ENCODE assay signal across 7 cellular contexts in genomic region chr18:47929681-47930085, GRCh38. TPM values are rescaled to one million over a fixed set of nuclear protein-coding genes. Genes with fewer than 3 reads are reported as not detected.
DNase-seq lines count a peak whose midpoint lies in the region; ATAC-seq, FAIRE-seq and TF ChIP-seq lines count a peak whose summit lies in the region.

No MANE protein-coding gene starts in this region.

- ATAC-seq in HepG2 (no peak; the same call in 2 of the 3 replicates), thoracic aorta (ENCODE audit: insufficient number of reproducible peaks, low FRiP score, low read depth) (no peak)

- TF ChIP-seq RAD21 in HepG2 (CRISPR knock-in tag; IDR thresholded peaks at IDR 0.05): no peak

- no peaks in the 10 kb centered on the region for H3K9me3 ChIP-seq in breast epithelium
- H3K9me3 ChIP-seq in HepG2 (ENCODE audit: low read length): no peaks in the 10 kb centered on the region
- no peaks in the 10 kb centered on the region for H3K9me3 ChIP-seq in thoracic aorta

- peak overlapping the region; percentile 58 for H2AFZ ChIP-seq in HepG2 (ENCODE audit: low read length)

- TF ChIP-seq CTCF in GM12865 (IDR thresholded peaks at IDR 0.05; ENCODE audit: insufficient read depth, low read depth, low read length, missing control alignments): no peak
- TF ChIP-seq CTCF in breast epithelium (IDR thresholded peaks at IDR 0.05): no peak
- TF ChIP-seq CTCF in HepG2 (CRISPR knock-in tag; IDR thresholded peaks at IDR 0.05): no peak
- TF ChIP-seq CTCF in thoracic aorta (IDR thresholded peaks at IDR 0.05): no peak

- H3K4me1 ChIP-seq in breast epithelium: peaks cover 0 to 9% of the 10 kb centered on the region in 2 donors
- H3K4me1 ChIP-seq in HepG2 (ENCODE audit: insufficient read depth, low read length): peaks cover 54% of the 10 kb centered on the region
- peaks cover 25 to 38% of the 10 kb centered on the region in 2 donors for H3K4me1 ChIP-seq in thoracic aorta (ENCODE audit: control insufficient read depth in 1 of 2, low read depth in 2 of 2)

- peaks cover 51% of the 10 kb centered on the region for H3K79me2 ChIP-seq in HepG2 (ENCODE audit: insufficient read depth, low read length)

- TF ChIP-seq POLR2A in breast epithelium (IDR thresholded peaks at IDR 0.05) (no peak), HepG2 (IDR thresholded peaks at IDR 0.05; ENCODE audit: insufficient read depth in 1 of 2, low read depth in 2 of 2, low read length in 2 of 2) (no peak)

- under 1% methylated on average over 10 of the region's 10 CpGs for WGBS in HepG2 (ENCODE audit: low lambda C conversion rate)

- POLR2A ChIA-PET in HepG2 (lab: Yijun Ruan, JAX): interaction anchor here (0.7 to 1.8 kb wide), 3 partner anchors 9 to 29 kb away, joined by 3 to 5 read pairs (median 3); no protein-coding TSS in a partner anchor

- intact Hi-C loops in breast epithelium (cut with DNase I; ENCODE audit: low total_unique reads): no loop called here
- intact Hi-C loops in HepG2 (cut with micrococcal nuclease; ENCODE audit: unreplicated experiment): loop anchor here (5.0 kb wide), 1 partner anchor 78 kb away; no protein-coding TSS in a partner anchor
- intact Hi-C loops in posterior cingulate gyrus (cut with DNase I): loop anchor here (5.0 kb wide), 1 partner anchor 93 kb away; no protein-coding TSS in a partner anchor

- FAIRE-seq in HepG2 (lab: Jason Lieb, UNC): no peak

- H3K36me3 ChIP-seq in breast epithelium (no peaks in the 10 kb centered on the region), HepG2 (replicated peaks in 1 of 2; ENCODE audit: control insufficient read depth in 1 of 2, insufficient read depth in 2 of 2, low read length in 2 of 2) (no peaks in the 10 kb centered on the region), thoracic aorta (no peaks in the 10 kb centered on the region)

- TSS peak; percentile 54 for BruUV-seq in HepG2 (replicated peaks; lab: Mats Ljungman, UMichigan)

- DNase-seq in GM12865 (ENCODE audit: low read depth) (no peak), Kasumi-1 (lab: John Stamatoyannopoulos, UW) (peak; percentile 35 to 45), breast epithelium (ENCODE audit: low spot score in 2 of 2) (no peak), HepG2 (ENCODE audit: low spot score) (peak; percentile 37), thoracic aorta (ENCODE audit: low spot score) (no peak), posterior cingulate gyrus (no peak)
- DNase-seq in effector CD4-positive, alpha-beta T cell: no peak

- CTCF ChIA-PET in HepG2 (lab: Yijun Ruan, JAX; ENCODE audit: low intra/inter-chr PET ratio, low total read pairs): no interaction called here

- in situ Hi-C loops in HepG2 (cut with HindIII; ENCODE audit: extremely low pct_ligation_motif_present, low pct_unique_long_range_greater_than_20kb): no loop called here

- H3K27ac ChIP-seq in breast epithelium (peak overlapping the region; percentile 98 to 100), HepG2 (ENCODE audit: extremely low read length, insufficient read depth, low read length) (peak overlapping the region; percentile 93), thoracic aorta (peak overlapping the region; percentile 81 to 95)

- H3K4me2 ChIP-seq in HepG2 (ENCODE audit: low read depth, low read length): peak overlapping the region; percentile 73

- H3K4me3 ChIP-seq in GM12865 (ENCODE audit: low read depth, low read length): peak overlapping the region; percentile 83
- H3K4me3 ChIP-seq in breast epithelium: peak overlapping the region; percentile 66 to 99 (median 93)
- H3K4me3 ChIP-seq in HepG2 (replicated peaks in 1 of 3; ENCODE audit: insufficient read depth in 1 of 3, low read depth in 2 of 3, low read length in 3 of 3): peak overlapping the region; percentile 85 to 87 (median 86)
- peak overlapping the region; percentile 100 for H3K4me3 ChIP-seq in thoracic aorta

- H3K9ac ChIP-seq in HepG2 (ENCODE audit: insufficient read depth, low read depth, low read length): peak overlapping the region; percentile 88

- no peaks in the 10 kb centered on the region for H3K27me3 ChIP-seq in breast epithelium
- H3K27me3 ChIP-seq in HepG2 (ENCODE audit: control insufficient read depth in 1 of 2, insufficient read depth in 2 of 2, low read length in 2 of 2): no peaks in the 10 kb centered on the region
- H3K27me3 ChIP-seq in thoracic aorta (replicated peaks; ENCODE audit: insufficient read depth): no peaks in the 10 kb centered on the region

- peaks cover 11% of the 10 kb centered on the region; the same call in 1 of the 2 replicates for H4K20me1 ChIP-seq in HepG2 (ENCODE audit: insufficient read depth, low read length)

- TF ChIP-seq EP300 in HepG2 (IDR thresholded peaks at IDR 0.05; ENCODE audit: low read depth in 2 of 2, low read length in 2 of 2) (no peak), HepG2 (CRISPR knock-in tag; IDR thresholded peaks at IDR 0.05; ENCODE audit: borderline replicate concordance) (no peak)

TF ChIP-seq in HepG2, 621 proteins besides CTCF, POLR2A, EP300 and RAD21:
- TF ChIP-seq IRX3 (CRISPR knock-in tag; IDR thresholded peaks at IDR 0.05; ENCODE audit: borderline replicate concordance, low read depth) (0 out of 2 replicates have a peak, but pooled peaks have one; percentile 6), ZNF772 (CRISPR knock-in tag; IDR thresholded peaks at IDR 0.05) (peak; percentile 15; the same call in 1 of the 2 replicates), ASH2L (IDR thresholded peaks at IDR 0.05; ENCODE audit: insufficient read length, low read depth, low read length) (peak; percentile 87), KAT8 (CRISPR knock-in tag; IDR thresholded peaks at IDR 0.05) (0 out of 2 replicates have a peak, but pooled peaks have one; percentile 13), ZNF615 (CRISPR knock-in tag; IDR thresholded peaks at IDR 0.05; ENCODE audit: borderline replicate concordance) (no peak), FOXP1 (IDR thresholded peaks at IDR 0.05) (no peak), FOXP1 (CRISPR knock-in tag; IDR thresholded peaks at IDR 0.05) (peak; percentile 3; the same call in 1 of the 2 replicates), TFAP4 (IDR thresholded peaks at IDR 0.05; ENCODE audit: borderline replicate concordance, low read depth) (peak; percentile 65; the same call in 1 of the 2 replicates), SNAI1 (CRISPR knock-in tag; IDR thresholded peaks at IDR 0.05; ENCODE audit: borderline replicate concordance) (0 out of 2 replicates have a peak, but pooled peaks have one; percentile 31), ZNF891 (CRISPR knock-in tag; IDR thresholded peaks at IDR 0.05) (no peak), ZNF362 (CRISPR knock-in tag; IDR thresholded peaks at IDR 0.05; ENCODE audit: borderline replicate concordance) (peak; percentile 56; the same call in 1 of the 2 replicates)

RNA-seq across cellular contexts. Expression of gene SMAD2, which starts 0.8 kb away (rescaled TPM):
- total RNA-seq in breast epithelium: 100 to 1,000 TPM in 1 of 3 donors, 10 to 100 TPM in 2; 35.1 to 101 (median 73.6) TPM
- total RNA-seq in HepG2 (2016; rRNA removed; fragmentation: Illumina TruSeq; extraction: Trizol): 96.2 and 132 TPM in 2 replicates
- total RNA-seq in HepG2 (2016; cell fraction: cytosol; rRNA removed; fragmentation: Illumina TruSeq; extraction: Trizol; ENCODE audit: low read depth): 162 and 182 TPM in 2 replicates
- 95.6 and 122 TPM in 2 replicates for total RNA-seq in HepG2 (2016; cell fraction: insoluble cytoplasmic fraction; rRNA removed; fragmentation: Illumina TruSeq; extraction: Trizol)
- 148 and 164 TPM in 2 replicates for total RNA-seq in HepG2 (2016; cell fraction: membrane; rRNA removed; fragmentation: Illumina TruSeq; extraction: Trizol)
- 74.9 and 75.8 TPM in 2 replicates for total RNA-seq in HepG2 (2016; cell fraction: nucleus; rRNA removed; fragmentation: Illumina TruSeq; extraction: Trizol)
- polyA plus RNA-seq in HepG2 (2011; rRNA removed): 34.0 and 40.2 TPM in 2 replicates
- polyA plus RNA-seq in HepG2 (2011; cell fraction: cytosol; rRNA removed): 22.8 and 32.4 TPM in 2 replicates
- polyA plus RNA-seq in HepG2 (2011; cell fraction: nucleus; rRNA removed): 16.3 and 21.0 TPM in 2 replicates
- polyA plus RNA-seq in HepG2 (2012): 48.7 and 54.8 TPM in 2 replicates
- 61.1 and 63.8 TPM in 2 replicates for polyA plus RNA-seq in HepG2 (2016; cell fraction: cytosol; fragmentation: Illumina TruSeq; extraction: Trizol; ENCODE audit: low read depth)
- polyA plus RNA-seq in HepG2 (2016; cell fraction: insoluble cytoplasmic fraction; fragmentation: Illumina TruSeq; extraction: Trizol; ENCODE audit: low read depth): 69.3 and 70.0 TPM in 2 replicates
- 82.3 and 86.6 TPM in 2 replicates for polyA plus RNA-seq in HepG2 (2016; cell fraction: membrane; fragmentation: Illumina TruSeq; extraction: Trizol; ENCODE audit: low read depth)
- 36.9 and 38.6 TPM in 2 replicates for polyA plus RNA-seq in HepG2 (2016; cell fraction: nucleus; fragmentation: Illumina TruSeq; extraction: Trizol; ENCODE audit: insufficient read depth, low read depth)
- 48.2 and 195 TPM in 2 replicates for polyA minus RNA-seq in HepG2 (2011; rRNA and poly(A)+ RNA removed; ENCODE audit: low replicate concordance)
- polyA minus RNA-seq in HepG2 (2011; cell fraction: cytosol; rRNA and poly(A)+ RNA removed): 51.8 and 65.1 TPM in 2 replicates
- 86.8 and 96.2 TPM in 2 replicates for polyA minus RNA-seq in HepG2 (2011; cell fraction: nucleus; rRNA and poly(A)+ RNA removed)
- 100 to 1,000 TPM in 1 of 2 donors, 10 to 100 TPM in 1; 60.0 to 101 TPM for total RNA-seq in thoracic aorta

Comparison
In these comparisons a context has a peak if more than half of its experiments do, and no peak if none do; other contexts are left out.
1. DNase-seq: peak in Kasumi-1 (2 of 2) and HepG2 (single experiment); none in GM12865 (single experiment), breast epithelium (0 of 2), thoracic aorta (single experiment), posterior cingulate gyrus (0 of 10) and effector CD4-positive, alpha-beta T cell (single experiment).
2. Peak in every context shown above with its lines, with median percentiles within 50 percentile points of each other: H3K4me3 ChIP-seq and H3K27ac ChIP-seq.